7 cellular contexts compared by ENCODE assay signal in the genomic region with DNA sequence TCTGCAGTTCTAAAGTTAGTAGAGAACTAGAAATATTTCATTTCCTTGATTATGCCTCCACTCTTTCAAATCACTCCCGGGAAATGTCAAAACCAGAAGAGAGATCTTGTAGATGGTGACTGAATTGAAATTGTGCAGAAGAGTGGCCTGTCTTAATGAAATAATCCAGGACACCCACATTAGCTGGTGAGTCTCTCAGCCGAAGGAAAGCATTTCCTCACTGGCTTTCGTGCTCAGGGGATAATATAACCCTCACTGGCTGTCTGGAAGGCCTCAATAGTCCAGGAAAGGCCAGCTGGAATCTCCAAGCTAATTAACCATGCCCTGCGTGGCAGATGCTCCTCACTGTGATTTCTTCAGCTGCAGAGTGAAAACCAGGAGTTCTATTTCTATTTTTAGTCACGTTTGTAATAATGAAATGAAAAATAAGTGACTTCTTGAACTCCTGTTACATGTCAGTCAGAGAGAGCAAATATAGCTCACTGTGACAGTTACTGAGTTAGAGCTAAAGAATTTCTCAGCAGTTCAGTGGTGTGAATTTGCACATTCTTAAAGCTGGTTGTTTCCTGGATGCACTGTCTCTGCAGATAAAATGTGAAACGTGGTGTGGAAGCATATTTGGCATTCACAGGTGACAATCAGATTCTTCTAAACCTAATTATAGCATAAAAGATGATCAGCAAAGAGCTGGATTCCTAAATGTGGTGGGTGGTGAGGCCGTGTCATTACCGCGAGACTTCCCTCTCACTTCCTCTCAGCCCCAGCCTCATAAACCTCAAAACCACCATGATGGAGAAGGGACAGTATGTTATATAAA.
DNase-seq lines count a peak whose midpoint lies in the region; ATAC-seq, FAIRE-seq and TF ChIP-seq lines count a peak whose summit lies in the region.

No MANE protein-coding gene starts in this region.

- H2AFZ ChIP-seq in MM.1S (ENCODE audit: low read length) (peak overlapping the region; percentile 27; the same call in 1 of the 2 replicates), H1 (ENCODE audit: low read length) (0 out of 2 replicates have a peak overlapping the region, but pooled peaks have one; percentile 0)

- H4K8ac ChIP-seq in H1 (ENCODE audit: extremely low read depth, insufficient read depth, low read length): no peak overlapping the region

- H3K4me1 ChIP-seq in MM.1S (ENCODE audit: low read length) (peaks cover 19% of the 10 kb centered on the region), H1 (replicated peaks in 1 of 4; ENCODE audit: control insufficient read depth in 3 of 4, insufficient read depth in 4 of 4, low read length in 3 of 4) (no peaks in the 10 kb centered on the region), thyroid gland (no peaks in the 10 kb centered on the region)

- no peaks in the 10 kb centered on the region for H3K9me3 ChIP-seq in MM.1S (replicated peaks; ENCODE audit: insufficient read depth, low read length)
- H3K9me3 ChIP-seq in H1 (ENCODE audit: insufficient read depth in 2 of 2, low read depth in 1 of 2, low read length in 1 of 2): no peaks in the 10 kb centered on the region
- no peaks in the 10 kb centered on the region for H3K9me3 ChIP-seq in thyroid gland

- 73% methylated on average over 9 of the region's 9 CpGs; no CpG with 5 or more reads in 1 of the 2 experiments for WGBS in H1 (ENCODE audit: extremely low coverage in 1 of 2, insufficient coverage in 1 of 2, insufficient read length in 1 of 2, insufficient replicate concordance in 2 of 2, low coverage in 1 of 2, low lambda C conversion rate in 2 of 2, missing lambda C conversion rate in 1 of 2), 2 experiments
- WGBS in thyroid gland, 2 donors: 45 to 46% methylated on average over 9 of the region's 9 CpGs

- peak overlapping the region; percentile 4; the same call in 1 of the 2 replicates for H3K9ac ChIP-seq in MM.1S (ENCODE audit: low read length)
- H3K9ac ChIP-seq in H1 (replicated peaks in 1 of 4; ENCODE audit: extremely low read depth in 1 of 4, low read depth in 3 of 4, low read length in 3 of 4): no peak overlapping the region

- TF ChIP-seq EP300 in H1 (IDR thresholded peaks at IDR 0.05; ENCODE audit: borderline replicate concordance in 1 of 2, low read depth in 2 of 2, low read length in 2 of 2): no peak

- DNase-seq in MM.1S (peak; percentile 85), H1 (ENCODE audit: low read depth in 1 of 2, low spot score in 2 of 2) (no peak), thyroid gland (no peak), middle frontal gyrus (ENCODE audit: extremely low spot score, low spot score) (no peak)
- DNase-seq in effector CD4-positive, alpha-beta T cell: no peak

- H3K56ac ChIP-seq in H1 (replicated peaks; ENCODE audit: insufficient read length, low read depth, low read length): no peak overlapping the region

- H4K91ac ChIP-seq in H1 (replicated peaks; ENCODE audit: insufficient read length, low read length): no peak overlapping the region

- H3K4ac ChIP-seq in H1 (replicated peaks; ENCODE audit: insufficient read length, low read depth, low read length): no peak overlapping the region

- H2AK5ac ChIP-seq in H1 (ENCODE audit: low read depth, low read length): no peak overlapping the region

- H3K4me3 ChIP-seq in MM.1S (ENCODE audit: low read length): peak overlapping the region; percentile 22
- no peak overlapping the region for H3K4me3 ChIP-seq in H1 (ENCODE audit: extremely low read depth in 1 of 4, insufficient read depth in 2 of 4, low read depth in 3 of 4, low read length in 4 of 4)
- no peak overlapping the region for H3K4me3 ChIP-seq in thyroid gland (replicated peaks in 1 of 3)

- POLR2A ChIA-PET in H1 (lab: Charles Lee; ENCODE audit: partially characterized antibody): no interaction called here

- H3K27me3 ChIP-seq in MM.1S (replicated peaks; ENCODE audit: insufficient read depth, low read length): 0 out of 2 replicates have a peak, but pooled peaks cover 3% of the 10 kb centered on the region
- H3K27me3 ChIP-seq in H1 (replicated peaks in 1 of 4; ENCODE audit: control insufficient read depth in 3 of 4, extremely low read depth in 1 of 4, insufficient read depth in 3 of 4, low read length in 3 of 4): no peaks in the 10 kb centered on the region
- H3K27me3 ChIP-seq in thyroid gland: no peaks in the 10 kb centered on the region

- no peak overlapping the region for H2BK20ac ChIP-seq in H1 (ENCODE audit: low read length)

- no peak overlapping the region for H2BK12ac ChIP-seq in H1 (ENCODE audit: low read depth, low read length)

- no peaks in the 10 kb centered on the region for H3K36me3 ChIP-seq in MM.1S (replicated peaks; ENCODE audit: insufficient read depth, low read length)
- H3K36me3 ChIP-seq in H1 (ENCODE audit: control insufficient read depth in 2 of 4, insufficient read depth in 4 of 4, low read length in 3 of 4): no peaks in the 10 kb centered on the region
- no peaks in the 10 kb centered on the region for H3K36me3 ChIP-seq in thyroid gland

- H4K20me1 ChIP-seq in MM.1S (ENCODE audit: insufficient read depth, low read length): no peaks in the 10 kb centered on the region
- H4K20me1 ChIP-seq in H1 (replicated peaks in 1 of 2; ENCODE audit: control insufficient read depth in 1 of 2, insufficient read depth in 2 of 2, low read length in 2 of 2): no peaks in the 10 kb centered on the region

- TF ChIP-seq RAD21 in H1 (IDR thresholded peaks at IDR 0.05 in 1 of 2, conservative IDR thresholded peaks at IDR 0.05 in 1 of 2; ENCODE audit: low read depth in 2 of 2, low read length in 2 of 2): no peak

- H3K27ac ChIP-seq in MM.1S (ENCODE audit: low read length) (peak overlapping the region; percentile 65; the same call in 1 of the 2 replicates), H1 (ENCODE audit: low read depth, low read length) (no peak overlapping the region), thyroid gland (no peak overlapping the region)

- ATAC-seq in GM18858 (IDR thresholded peaks at IDR 0.05; ENCODE audit: unreplicated experiment): peak; percentile 79
- peak; percentile 95 for ATAC-seq in GM21723 (IDR thresholded peaks at IDR 0.05; ENCODE audit: unreplicated experiment)

- no peaks in the 10 kb centered on the region for H3K9me2 ChIP-seq in MM.1S (replicated peaks; ENCODE audit: insufficient read depth, low read length)

- no peaks in the 10 kb centered on the region for H3K79me2 ChIP-seq in MM.1S (ENCODE audit: low read length)
- no peaks in the 10 kb centered on the region for H3K79me2 ChIP-seq in H1 (ENCODE audit: control insufficient read depth in 1 of 2, insufficient read depth in 2 of 2, low read length in 2 of 2)

- intact Hi-C loops in thyroid gland (cut with DNase I): no loop called here

- H4K5ac ChIP-seq in H1 (ENCODE audit: insufficient read length, low read depth, low read length): no peak overlapping the region

- CTCF ChIA-PET in H1 (lab: Charles Lee; ENCODE audit: partially characterized antibody): interaction anchor here (0.6 to 1.2 kb wide), 2 partner anchors 135 to 328 kb away, joined by 3 read pairs; no protein-coding TSS in a partner anchor

- FAIRE-seq in H1 (lab: Jason Lieb, UNC): no peak

- no peak overlapping the region for H2BK5ac ChIP-seq in H1 (ENCODE audit: low read depth, low read length)

- H3F3A ChIP-seq in MM.1S (ENCODE audit: insufficient read depth, low read length): peaks cover 11% of the 10 kb centered on the region

- no peak overlapping the region for H2BK15ac ChIP-seq in H1 (ENCODE audit: low read length)

- no peak overlapping the region for H3K14ac ChIP-seq in H1 (ENCODE audit: insufficient read length)

- no peak overlapping the region for H3K23ac ChIP-seq in H1 (ENCODE audit: insufficient read length)

- no peaks in the 10 kb centered on the region for H3K23me2 ChIP-seq in H1 (ENCODE audit: low read depth, low read length)

- H3K4me2 ChIP-seq in MM.1S (ENCODE audit: low read depth, low read length): peak overlapping the region; percentile 74
- H3K4me2 ChIP-seq in H1 (ENCODE audit: insufficient read depth in 1 of 2, low read depth in 2 of 2, low read length in 2 of 2): no peak overlapping the region

- H3K18ac ChIP-seq in H1 (ENCODE audit: extremely low read depth, low read length): no peak overlapping the region

- TF ChIP-seq POLR2A in H1 (IDR thresholded peaks at IDR 0.05; ENCODE audit: control extremely low read depth in 1 of 2, low read depth in 2 of 2, low read length in 2 of 2): no peak
- no peak for TF ChIP-seq POLR2A in thyroid gland (IDR thresholded peaks at IDR 0.05)

- no peak for TF ChIP-seq CTCF in MM.1S (IDR thresholded peaks at IDR 0.05; ENCODE audit: low read length)
- TF ChIP-seq CTCF in H1 (IDR thresholded peaks at IDR 0.05; ENCODE audit: control extremely low read depth in 1 of 3, insufficient read depth in 1 of 3, low read depth in 1 of 3, low read length in 3 of 3): no peak
- TF ChIP-seq CTCF in thyroid gland (IDR thresholded peaks at IDR 0.05): no peak

- no peaks in the 10 kb centered on the region for H3K79me1 ChIP-seq in H1 (ENCODE audit: low read depth, low read length)

- H2BK120ac ChIP-seq in H1 (replicated peaks; ENCODE audit: low read depth, low read length): no peak overlapping the region

TF ChIP-seq in H1, 55 proteins besides CTCF, POLR2A, EP300 and RAD21 (continues in another document):
- TF ChIP-seq YY1 (IDR thresholded peaks at IDR 0.05; ENCODE audit: low read depth, low read length) (no peak), PHF8 (conservative IDR thresholded peaks at IDR 0.05; ENCODE audit: low read depth, low read length) (no peak), CBX5 (IDR thresholded peaks at IDR 0.05; ENCODE audit: low read depth, low read length) (no peak), KDM4A (IDR thresholded peaks at IDR 0.05; ENCODE audit: low read depth, low read length, severe bottlenecking) (no peak), RNF2 (IDR thresholded peaks at IDR 0.05; ENCODE audit: borderline replicate concordance, low read depth, low read length, missing control alignments, poor library complexity, severe bottlenecking) (no peak), CTBP2 (IDR thresholded peaks at IDR 0.05; ENCODE audit: borderline replicate concordance, insufficient read depth, insufficient read length, low read length) (no peak)
